ENCODE assay signal across 14 cellular contexts in the genomic region with DNA sequence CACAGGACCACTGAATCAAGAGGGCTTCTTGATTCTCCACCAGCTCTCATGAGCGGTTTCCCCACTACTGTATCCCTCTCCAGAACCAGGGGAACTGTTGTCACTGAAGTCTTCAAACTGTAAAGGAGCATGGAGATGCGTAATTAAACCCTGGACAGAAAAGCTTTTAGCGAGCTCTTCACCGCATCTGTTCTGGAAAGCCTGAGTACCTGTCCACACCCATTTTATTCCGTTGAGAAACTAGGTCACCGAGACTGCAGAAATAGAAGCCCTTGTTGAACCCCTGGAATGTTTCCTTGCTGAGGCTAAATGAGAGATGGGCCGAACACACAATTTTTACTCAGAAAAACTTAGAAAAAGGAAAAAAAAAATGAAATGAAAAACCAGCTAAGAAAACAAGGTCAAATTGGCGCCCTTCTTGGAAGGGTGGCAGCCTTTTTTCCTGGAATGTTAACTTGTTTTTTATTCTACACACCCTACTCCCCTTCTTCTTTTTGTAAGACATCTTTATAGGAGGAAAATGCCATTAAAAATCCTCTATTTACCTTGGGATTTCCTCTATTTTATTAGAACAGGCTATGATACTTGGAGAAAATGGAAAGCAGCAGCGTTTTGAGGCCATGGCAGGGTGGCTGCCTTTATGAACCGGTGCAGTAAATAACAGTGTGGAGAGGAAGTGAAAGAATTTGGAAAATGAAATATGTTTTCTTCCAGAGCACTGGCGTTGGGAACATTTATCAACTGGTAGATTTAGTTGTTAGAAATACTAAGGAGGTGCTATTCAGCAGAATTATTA. TPM values are rescaled to one million over a fixed set of nuclear protein-coding genes. Genes with fewer than 3 reads are reported as not detected.
DNase-seq lines count a peak whose midpoint lies in the region; ATAC-seq and TF ChIP-seq lines count a peak whose summit lies in the region.
"Had no signal": no experiment of that assay in that cellular context is flagged by ENCODE, and none has a peak within 500 bp of the region (broad histone marks: within the 10 kb centered on the region; RNA-seq: fewer than 3 reads in every experiment).

No MANE protein-coding gene starts in this region.

- TF ChIP-seq POLR2A in IMR-90 (IDR thresholded peaks at IDR 0.05; ENCODE audit: low read depth, low read length) = no peak

- no peak overlapping the region for H2BK15ac ChIP-seq in IMR-90 (ENCODE audit: low read depth, low read length)

- H3K9ac ChIP-seq in IMR-90 (ENCODE audit: low read depth, low read length) = no peak overlapping the region

- peaks cover 38 to 72% of the 10 kb centered on the region in 2 experiments; a peak in 3 of 4 replicates for H3K79me1 ChIP-seq in IMR-90 (ENCODE audit: low read depth in 1 of 2, low read length in 2 of 2)

- H3K27ac ChIP-seq in IMR-90 (ENCODE audit: insufficient read depth, low read length) = peak overlapping the region; percentile 62; the same call in 1 of the 2 replicates
- H3K27ac ChIP-seq: neutrophil, SJSA1 had no signal

- no peak for DNase-seq in T-helper 2 cell treated with Interferon-gamma antibody and Interleukin-4, amounts not matched to agents 5 μg/mL and 100 μg/mL, for 36 hours (ENCODE audit: low spot score)
- DNase-seq in T-helper 2 cell (no peak), IMR-90 (no peak), osteocyte (ENCODE audit: extremely low spot score, unreplicated experiment) (no peak), AG08395 (ENCODE audit: low spot score) (no peak)
- DNase-seq: anterior cingulate cortex, COR-L47, NCI-H2081 had no signal

- no peak overlapping the region for H2BK20ac ChIP-seq in IMR-90 (ENCODE audit: low read depth, low read length)

- H2BK5ac ChIP-seq in IMR-90 (ENCODE audit: low read depth, low read length, poor library complexity, severe bottlenecking) = no peak overlapping the region

- H2AK9ac ChIP-seq in IMR-90 (replicated peaks; ENCODE audit: low read depth, low read length, poor library complexity) = no peak overlapping the region

- WGBS in IMR-90 (ENCODE audit: extremely low coverage in 2 of 2, insufficient read length in 1 of 2), 2 experiments = 89% methylated on average over 5 of the region's 11 CpGs; no CpG with 5 or more reads in 1 of the 2 experiments

- no peaks in the 10 kb centered on the region for H3K9me3 ChIP-seq in IMR-90 (ENCODE audit: control insufficient read depth, insufficient read depth, low read length)
- H3K9me3 ChIP-seq: neutrophil, SJSA1 had no signal

- H3K4ac ChIP-seq in IMR-90 (ENCODE audit: low read depth, low read length) = peak overlapping the region; percentile 12; the same call in 1 of the 2 replicates

- TF ChIP-seq RAD21 in IMR-90 (IDR thresholded peaks at IDR 0.05; ENCODE audit: low read length) = no peak

- H3K36me3 ChIP-seq in IMR-90 (ENCODE audit: control insufficient read depth, insufficient read depth, low read length) = peaks cover 48% of the 10 kb centered on the region

- H2BK120ac ChIP-seq in IMR-90 (ENCODE audit: low read depth, low read length) = peak overlapping the region; percentile 55; the same call in 1 of the 2 replicates

- H2AK5ac ChIP-seq in IMR-90 (ENCODE audit: low read depth, low read length) = peak overlapping the region; percentile 38; the same call in 1 of the 2 replicates

- no peaks in the 10 kb centered on the region for H3K27me3 ChIP-seq in IMR-90 (ENCODE audit: control insufficient read depth, insufficient read depth, low read length)
- H3K27me3 ChIP-seq: neutrophil, SJSA1 had no signal

- H3K56ac ChIP-seq in IMR-90 (ENCODE audit: extremely low read depth, insufficient read depth, low read length) = no peak overlapping the region

- peak overlapping the region; percentile 50 for H4K5ac ChIP-seq in IMR-90 (ENCODE audit: low read depth, low read length)

- H3K4me1 ChIP-seq in IMR-90 (ENCODE audit: control insufficient read depth, insufficient read depth, low read length) = peaks cover 24% of the 10 kb centered on the region
- H3K4me1 ChIP-seq: SJSA1 had no signal

- H3K9me1 ChIP-seq in IMR-90 (ENCODE audit: insufficient read depth, low read length) = peaks cover 21% of the 10 kb centered on the region

- H4K8ac ChIP-seq in IMR-90 (ENCODE audit: low read depth in 2 of 2, low read length in 2 of 2) = no peak overlapping the region

- H4K20me1 ChIP-seq in IMR-90 (ENCODE audit: insufficient read depth, low read length) = no peaks in the 10 kb centered on the region

- intact Hi-C loops in IMR-90 (cut with micrococcal nuclease) = no loop called here

- H2AFZ ChIP-seq in IMR-90 (replicated peaks; ENCODE audit: low read length, poor library complexity) = no peak overlapping the region

- H3K9me3 Mint-ChIP-seq in T-helper 2 cell treated with Interferon-gamma antibody and Interleukin-4, amounts not matched to agents 5 μg/mL and 100 μg/mL, for 36 hours = no peaks in the 10 kb centered on the region
- H3K9me3 Mint-ChIP-seq in brain (no peaks in the 10 kb centered on the region), osteocyte (ENCODE audit: unreplicated experiment) (no peaks in the 10 kb centered on the region)

- TF ChIP-seq CTCF in IMR-90 (conservative IDR thresholded peaks at IDR 0.05; ENCODE audit: low read depth, low read length) (no peak), brain (conservative IDR thresholded peaks at IDR 0.05) (no peak), osteocyte (IDR thresholded peaks at IDR 0.05) (no peak)

- H3K4me1 Mint-ChIP-seq in T-helper 2 cell treated with Interferon-gamma antibody and Interleukin-4, amounts not matched to agents 5 μg/mL and 100 μg/mL, for 36 hours (ENCODE audit: low read depth) = peaks cover 28% of the 10 kb centered on the region
- H3K4me1 Mint-ChIP-seq in brain (no peaks in the 10 kb centered on the region), osteocyte (ENCODE audit: unreplicated experiment) (peaks cover 16% of the 10 kb centered on the region)

- no peak overlapping the region for H3K4me2 ChIP-seq in IMR-90 (ENCODE audit: low read depth, low read length)

- in situ Hi-C loops in IMR-90 (cut with MboI; ENCODE audit: low sequenced_read_pairs) = no loop called here

- POLR2A ChIA-PET in IMR-90 (lab: Charles Lee; ENCODE audit: unreplicated experiment) = no interaction called here

- H3K4me3 Mint-ChIP-seq in T-helper 2 cell treated with Interferon-gamma antibody and Interleukin-4, amounts not matched to agents 5 μg/mL and 100 μg/mL, for 36 hours = peak overlapping the region; percentile 61
- H3K4me3 Mint-ChIP-seq in brain (no peak overlapping the region), osteocyte (ENCODE audit: unreplicated experiment) (no peak overlapping the region)

- CTCF ChIA-PET in IMR-90 (lab: Yijun Ruan, JAX) = no interaction called here

- H3K27ac Mint-ChIP-seq in T-helper 2 cell treated with Interferon-gamma antibody and Interleukin-4, amounts not matched to agents 5 μg/mL and 100 μg/mL, for 36 hours = peak overlapping the region; percentile 67
- H3K27ac Mint-ChIP-seq in brain (peak overlapping the region in 3 of 5 experiments; percentile 4 to 50 (median 4)), osteocyte (ENCODE audit: unreplicated experiment) (peak overlapping the region; percentile 37)

- no peak overlapping the region for H3K23ac ChIP-seq in IMR-90 (ENCODE audit: low read depth, low read length)

- H3K36me3 Mint-ChIP-seq in T-helper 2 cell treated with Interferon-gamma antibody and Interleukin-4, amounts not matched to agents 5 μg/mL and 100 μg/mL, for 36 hours (ENCODE audit: low read depth) = peaks cover 65% of the 10 kb centered on the region
- H3K36me3 Mint-ChIP-seq in brain (peaks cover 91% of the 10 kb centered on the region), osteocyte (ENCODE audit: unreplicated experiment) (peaks cover 56% of the 10 kb centered on the region)

- H4K91ac ChIP-seq in IMR-90 (ENCODE audit: insufficient read depth, low read depth, low read length) = no peak overlapping the region; the same call in 1 of the 2 replicates

- no peaks in the 10 kb centered on the region for H3K27me3 Mint-ChIP-seq in T-helper 2 cell treated with Interferon-gamma antibody and Interleukin-4, amounts not matched to agents 5 μg/mL and 100 μg/mL, for 36 hours (ENCODE audit: low read depth)
- no peaks in the 10 kb centered on the region for H3K27me3 Mint-ChIP-seq in brain
- H3K27me3 Mint-ChIP-seq in osteocyte (ENCODE audit: unreplicated experiment) = no peaks in the 10 kb centered on the region

- H3K14ac ChIP-seq in IMR-90 (replicated peaks; ENCODE audit: low read depth, low read length) = no peak overlapping the region

- H3K18ac ChIP-seq in IMR-90 (ENCODE audit: low read depth, low read length) = peak overlapping the region; percentile 80

- no peak overlapping the region for H3K4me3 ChIP-seq in IMR-90 (ENCODE audit: insufficient read depth, low read depth, low read length)
- H3K4me3 ChIP-seq: lung, SJSA1 had no signal

- ATAC-seq in IMR-90 (ENCODE audit: low read depth) (no peak), HG02571 (IDR thresholded peaks at IDR 0.05; ENCODE audit: unreplicated experiment) (no peak), GM21723 (IDR thresholded peaks at IDR 0.05; ENCODE audit: unreplicated experiment) (no peak)

- BruUV-seq in IMR-90 (replicated peaks; lab: Mats Ljungman, UMichigan) = no TSS peak

- dilution Hi-C loops in IMR-90 (cut with HindIII; ENCODE audit: low sequenced_read_pairs, unreplicated experiment) = no loop called here

TF ChIP-seq in IMR-90, 13 proteins besides CTCF, POLR2A, EP300 and RAD21:
- TF ChIP-seq MAZ (IDR thresholded peaks at IDR 0.05; ENCODE audit: borderline replicate concordance, low read depth, low read length) (no peak), SMC3 (IDR thresholded peaks at IDR 0.05; ENCODE audit: low read depth, low read length) (no peak)
- TF ChIP-seq, protein P1, sequence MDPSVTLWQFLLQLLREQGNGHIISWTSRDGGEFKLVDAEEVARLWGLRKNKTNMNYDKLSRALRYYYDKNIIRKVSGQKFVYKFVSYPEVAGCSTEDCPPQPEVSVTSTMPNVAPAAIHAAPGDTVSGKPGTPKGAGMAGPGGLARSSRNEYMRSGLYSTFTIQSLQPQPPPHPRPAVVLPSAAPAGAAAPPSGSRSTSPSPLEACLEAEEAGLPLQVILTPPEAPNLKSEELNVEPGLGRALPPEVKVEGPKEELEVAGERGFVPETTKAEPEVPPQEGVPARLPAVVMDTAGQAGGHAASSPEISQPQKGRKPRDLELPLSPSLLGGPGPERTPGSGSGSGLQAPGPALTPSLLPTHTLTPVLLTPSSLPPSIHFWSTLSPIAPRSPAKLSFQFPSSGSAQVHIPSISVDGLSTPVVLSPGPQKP (IDR thresholded peaks at IDR 0.05; ENCODE audit: borderline replicate concordance, low read depth, low read length) = no peak

RNA-seq across cellular contexts. Expression of gene CRISPLD2, which starts 52.6 kb away (rescaled TPM):
- total RNA-seq in IMR-90 (2012; rRNA removed) (35.0 and 37.5 TPM in 2 replicates), osteocyte (3.3 and 3.5 TPM in 2 replicates)
- polyA plus RNA-seq in IMR-90 (2012; rRNA removed) (21.3 and 23.1 TPM in 2 replicates), brain (ENCODE audit: insufficient read depth, low read depth, low replicate concordance) (13.2 TPM)
- polyA plus RNA-seq in IMR-90 (2012; cell fraction: cytosol; rRNA removed) = 17.6 and 30.1 TPM in 2 replicates
- polyA plus RNA-seq in IMR-90 (2012; cell fraction: nucleus; rRNA removed; ENCODE audit: low replicate concordance) = 26.7 and 30.7 TPM in 2 replicates

Comparison
In these comparisons a context has a peak if more than half of its experiments do, and no peak if none do; other contexts are left out.
1. H3K27ac Mint-ChIP-seq: peak in every context shown above with its lines; median percentile 67 in T-helper 2 cell treated with Interferon-gamma antibody and Interleukin-4, amounts not matched to agents 5 μg/mL and 100 μg/mL, for 36 hours; 37 in osteocyte; 4 in brain.